In genomic region chr14:102775855-102776760, GRCh38 we compare ENCODE assay signal across 8 cellular contexts. TPM values are rescaled to one million over a fixed set of nuclear protein-coding genes. Genes with fewer than 3 reads are reported as not detected.
DNase-seq lines count a peak whose midpoint lies in the region; ATAC-seq, FAIRE-seq and TF ChIP-seq lines count a peak whose summit lies in the region.

No MANE protein-coding gene starts in this region.

- H3K9me3 ChIP-seq in mesodermal cell (ENCODE audit: control insufficient read depth, low read length) = no peaks in the 10 kb centered on the region

- peaks cover 3% of the 10 kb centered on the region for H3K36me3 ChIP-seq in mesodermal cell (ENCODE audit: control insufficient read depth, insufficient read depth, low read length)

- 88 to 89% methylated on average over 19 to 20 of the region's 22 CpGs for WGBS in mesodermal cell (ENCODE audit: insufficient coverage in 2 of 2), 2 experiments

- H3K27ac ChIP-seq in mesodermal cell (ENCODE audit: low read depth, low read length, severe bottlenecking) = peak overlapping the region; percentile 77

- DNase-seq in GM12865 (ENCODE audit: low read depth) (peak; percentile 86), cerebellar cortex (ENCODE audit: low spot score) (peak; percentile 65), urothelium cell line (ENCODE audit: low spot score) (peak; percentile 27), GM19240 (ENCODE audit: insufficient read length, low spot score) (no peak), ACHN (no peak)

- no peak for ATAC-seq in GM21360 (IDR thresholded peaks at IDR 0.05; ENCODE audit: unreplicated experiment)

- peak overlapping the region; percentile 29 for H3K4me3 ChIP-seq in GM12865 (ENCODE audit: low read depth, low read length)
- no peak overlapping the region for H3K4me3 ChIP-seq in mesodermal cell (ENCODE audit: extremely low read depth, insufficient read depth, low read length, poor library complexity, severe bottlenecking)

- FAIRE-seq in urothelium cell line (lab: Jason Lieb, UNC) = no peak

- TF ChIP-seq CTCF in GM12865 (IDR thresholded peaks at IDR 0.05; ENCODE audit: insufficient read depth, low read depth, low read length, missing control alignments) = no peak

- in situ Hi-C loops in ACHN (cut with HindIII; ENCODE audit: low pct_ligation_motif_present, low pct_unique_long_range_greater_than_20kb, low sequenced_read_pairs) = no loop called here

- peaks cover 14% of the 10 kb centered on the region for H3K4me1 ChIP-seq in mesodermal cell (ENCODE audit: control insufficient read depth, insufficient read depth, low read length, poor library complexity, severe bottlenecking)

TF ChIP-seq in PFSK-1, 5 proteins besides CTCF, POLR2A, EP300 and RAD21:
- TF ChIP-seq REST (IDR thresholded peaks at IDR 0.05; ENCODE audit: insufficient read depth in 1 of 2, low read depth in 2 of 2, low read length in 2 of 2) = no peak
- TF ChIP-seq TAF1 (IDR thresholded peaks at IDR 0.05; ENCODE audit: borderline replicate concordance, insufficient read depth, low read length) = no peak
- no peak for TF ChIP-seq POLR2AphosphoS5 (IDR thresholded peaks at IDR 0.05; ENCODE audit: low read depth, low read length)
- TF ChIP-seq FOXP2 (optimal IDR thresholded peaks at IDR 0.05; ENCODE audit: borderline replicate concordance, extremely low read depth, extremely low read length, insufficient read depth) = peak; percentile 9
- TF ChIP-seq SIN3A (IDR thresholded peaks at IDR 0.05; ENCODE audit: borderline replicate concordance, insufficient read depth, low read length) = no peak

RNA-seq across cellular contexts. Expression of gene TRAF3, which starts 1.1 kb away (rescaled TPM):
- polyA plus RNA-seq in PFSK-1 (2012; ENCODE audit: insufficient read length, low read depth) = 18.1 TPM
- 15.2 TPM for polyA plus RNA-seq in mesodermal cell (2013, experiment 1 of 2)
- 14.6 TPM for polyA plus RNA-seq in mesodermal cell (2013, experiment 2 of 2)

Comparison
In these comparisons a context has a peak if more than half of its experiments do, and no peak if none do; other contexts are left out.
1. DNase-seq: peak in GM12865 (single experiment), cerebellar cortex (single experiment) and urothelium cell line (single experiment); none in GM19240 (single experiment) and ACHN (single experiment).